In the genomic region with DNA sequence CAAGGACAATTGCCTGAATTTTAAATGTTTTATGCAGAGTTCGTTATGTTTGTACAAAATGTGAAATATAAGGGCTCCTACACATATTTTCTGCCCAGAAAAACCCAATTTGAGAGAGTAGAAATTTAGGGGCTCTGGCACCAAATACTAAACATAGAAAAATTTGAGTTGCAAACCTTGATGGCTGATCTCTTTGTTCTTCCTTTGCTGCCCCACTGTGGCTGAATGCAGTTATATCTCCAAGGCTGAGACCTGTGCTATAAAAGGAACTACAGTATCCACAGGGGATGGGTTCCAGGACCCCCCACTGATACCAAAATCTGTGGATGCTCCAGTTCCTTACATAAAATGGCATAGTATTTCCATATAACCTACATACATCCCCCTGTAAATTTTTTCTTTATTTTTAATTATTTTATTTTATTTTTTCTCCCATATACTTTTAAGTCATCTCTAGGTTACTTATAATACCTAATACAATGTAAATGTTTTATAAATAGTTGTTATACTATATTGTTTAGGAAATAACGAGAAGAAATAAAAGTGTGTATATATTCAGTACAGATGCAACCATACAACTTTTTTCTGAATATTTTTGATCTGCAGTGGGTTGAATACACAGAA, we compare ENCODE assay signal across 8 cellular contexts. TPM values are rescaled to one million over a fixed set of nuclear protein-coding genes. Genes with fewer than 3 reads are reported as not detected.
A peak's percentile ranks its signal among the peaks of the same experiment; 100 is the strongest.
DNase-seq lines count a peak whose midpoint lies in the region; ATAC-seq and TF ChIP-seq lines count a peak whose summit lies in the region.

No MANE protein-coding gene starts in this region.

- H3K27ac ChIP-seq in HL-60 (replicated peaks) (no peak overlapping the region), Panc1 (ENCODE audit: low read length) (no peak overlapping the region)

- H3K9me3 Mint-ChIP-seq in brain = no peaks in the 10 kb centered on the region

- no peak overlapping the region for H3K27ac Mint-ChIP-seq in brain

- H3K4me3 Mint-ChIP-seq in brain = no peak overlapping the region

- no peaks in the 10 kb centered on the region for H3K36me3 ChIP-seq in Panc1 (ENCODE audit: control insufficient read depth, insufficient read depth, low read length)

- POLR2A ChIA-PET in Panc1 (lab: Charles Lee) = no interaction called here

- in situ Hi-C loops in Panc1 (cut with HindIII; ENCODE audit: low pct_unique_long_range_greater_than_20kb, low sequenced_read_pairs) = no loop called here

- H3K4me1 Mint-ChIP-seq in brain = peaks cover 4% of the 10 kb centered on the region

- H3K27me3 ChIP-seq in HL-60 (ENCODE audit: insufficient read depth, poor library complexity, severe bottlenecking) (peaks cover 4% of the 10 kb centered on the region), Panc1 (ENCODE audit: control insufficient read depth, insufficient read depth, low read length) (peaks cover 19% of the 10 kb centered on the region)

- H3K4me1 ChIP-seq in Panc1 (ENCODE audit: control insufficient read depth, insufficient read depth, low read length) = no peaks in the 10 kb centered on the region

- no TSS peak for BruUV-seq in Panc1 (replicated peaks; lab: Mats Ljungman, UMichigan)

- CTCF ChIA-PET in Panc1 (lab: Charles Lee) = no interaction called here

- ATAC-seq in Panc1 = peak; percentile 85
- ATAC-seq in GM18520 (IDR thresholded peaks at IDR 0.05; ENCODE audit: unreplicated experiment) = no peak

- H3K4me3 ChIP-seq in HL-60 (replicated peaks; ENCODE audit: insufficient read depth, low read length) = no peak overlapping the region
- no peak overlapping the region for H3K4me3 ChIP-seq in Panc1 (ENCODE audit: low read depth in 2 of 2, low read length in 2 of 2)

- DNase-seq in DMS53 (lab: John Stamatoyannopoulos, UW) = peak; percentile 73
- DNase-seq in HL-60 (ENCODE audit: low read depth in 1 of 2, low spot score in 1 of 2) = peak in 1 of 2 experiments; percentile 48
- no peak for DNase-seq in Panc1 (ENCODE audit: low read depth, low spot score)
- peak; percentile 40 for DNase-seq in iris pigment epithelial cell (ENCODE audit: low read depth)
- DNase-seq in stimulated activated CD4-positive, alpha-beta T cell treated with anti-CD3 and anti-CD28 coated beads, Interleukin-4, amount 100 ng/mL, for 24 hours = peak; percentile 48
- no peak for DNase-seq in cortex of kidney (lab: John Stamatoyannopoulos, UW)

- intact Hi-C loops in Panc1 (cut with micrococcal nuclease; ENCODE audit: unreplicated experiment) = loop anchor here (1.0 to 5.0 kb wide), 2 partner anchors 164 to 322 kb away; no protein-coding TSS in a partner anchor

- TF ChIP-seq CTCF in HL-60 (IDR thresholded peaks at IDR 0.05; ENCODE audit: insufficient read depth, low read length) = peak; percentile 38
- peak; percentile 84 for TF ChIP-seq CTCF in Panc1 (IDR thresholded peaks at IDR 0.05)
- TF ChIP-seq CTCF in brain (conservative IDR thresholded peaks at IDR 0.05) = peak; percentile 82 to 90

- H3K36me3 Mint-ChIP-seq in brain = no peaks in the 10 kb centered on the region

- H3K27me3 Mint-ChIP-seq in brain = peaks cover 3% of the 10 kb centered on the region

- H3K9me3 ChIP-seq in Panc1 (ENCODE audit: control insufficient read depth, insufficient read depth, low read depth, low read length) = no peaks in the 10 kb centered on the region

RNA-seq across cellular contexts. Expression of a gene that starts 22.5 kb away (rescaled TPM):
- 0.21 TPM for total RNA-seq in Panc1 (2021; ENCODE audit: unreplicated experiment)
- polyA plus RNA-seq in Panc1 (2012; ENCODE audit: insufficient read length) = 0.16 TPM
- polyA plus RNA-seq in brain (ENCODE audit: insufficient read depth, low read depth, low replicate concordance) = 1.2 TPM

RNA-seq across cellular contexts. Expression of a gene that starts 45.0 kb away (rescaled TPM):
- total RNA-seq in Panc1 (2021; ENCODE audit: unreplicated experiment) = 134 TPM
- 123 TPM for polyA plus RNA-seq in Panc1 (2012; ENCODE audit: insufficient read length)
- 109 TPM for polyA plus RNA-seq in brain (ENCODE audit: insufficient read depth, low read depth, low replicate concordance)

RNA-seq across cellular contexts. Expression of a gene that starts 59.3 kb away (rescaled TPM):
- 28.5 TPM for total RNA-seq in Panc1 (2021; ENCODE audit: unreplicated experiment)
- polyA plus RNA-seq in Panc1 (2012; ENCODE audit: insufficient read length) = 31.6 TPM
- 23.9 TPM for polyA plus RNA-seq in brain (ENCODE audit: insufficient read depth, low read depth, low replicate concordance)

Comparison
In these comparisons a context has a peak if more than half of its experiments do, and no peak if none do; other contexts are left out.
1. DNase-seq: peak in DMS53 (single experiment), iris pigment epithelial cell (single experiment) and stimulated activated CD4-positive, alpha-beta T cell treated with anti-CD3 and anti-CD28 coated beads, Interleukin-4, amount 100 ng/mL, for 24 hours (single experiment); none in Panc1 (single experiment) and cortex of kidney (single experiment).
2. Peak in every context shown above with its lines, with median percentiles within 50 percentile points of each other: CTCF ChIP-seq.